Comparison of ENCODE assay signal across 9 cellular contexts in the genomic region with DNA sequence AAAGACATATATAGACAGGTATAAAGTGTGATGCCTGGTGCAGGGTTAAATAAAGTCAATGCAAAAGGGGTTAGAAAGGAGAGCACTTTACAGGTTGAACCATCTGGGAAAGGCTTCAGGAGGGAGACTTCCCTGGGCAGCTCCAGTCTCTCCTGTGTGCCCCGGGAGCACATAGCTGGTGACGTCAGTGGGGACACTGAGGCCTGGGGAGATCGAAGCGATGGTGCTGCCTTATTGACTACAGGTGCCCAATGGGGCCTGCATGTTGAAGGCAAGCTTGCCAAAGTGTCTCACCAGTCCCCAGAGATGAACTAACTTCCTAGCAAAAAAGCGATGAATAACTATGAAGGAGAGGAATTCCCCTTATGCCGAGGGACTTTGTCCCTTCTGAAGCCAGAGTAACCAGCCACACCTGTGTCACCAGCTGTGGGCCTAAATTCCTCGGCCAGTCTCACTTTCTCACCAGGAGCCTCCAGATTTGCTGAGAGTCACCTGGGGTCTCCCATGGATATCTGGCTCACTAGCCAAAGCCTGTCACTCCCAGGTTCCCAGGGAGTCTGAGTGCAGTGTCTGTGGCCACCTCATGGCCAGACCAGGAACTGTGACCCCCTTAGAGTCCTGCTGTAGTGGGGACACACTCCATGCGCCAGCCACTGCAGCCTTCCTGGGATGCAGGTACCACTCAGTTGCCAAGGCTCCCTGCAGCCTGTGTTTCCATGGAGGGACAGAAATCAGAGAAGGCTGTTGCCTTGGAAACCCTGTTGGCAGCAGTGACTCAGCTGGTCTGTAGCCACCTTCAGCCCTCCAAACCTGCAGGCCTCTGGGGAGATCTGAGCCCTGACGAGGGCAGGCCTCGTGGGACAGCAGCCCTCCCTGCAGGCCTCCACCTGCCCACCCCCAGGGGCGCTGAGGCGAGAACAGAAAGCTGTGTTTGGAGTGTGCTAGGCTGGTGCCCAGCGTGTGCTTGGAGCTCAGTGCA.
DNase-seq lines count a peak whose midpoint lies in the region; ATAC-seq and FAIRE-seq lines count a peak whose summit lies in the region.
"Had no signal": no experiment of that assay in that cellular context is flagged by ENCODE, and none has a peak within 500 bp of the region (broad histone marks: within the 10 kb centered on the region; RNA-seq: fewer than 3 reads in every experiment).

No MANE protein-coding gene starts in this region.

- H3K9me3 ChIP-seq in HAP-1: no peaks in the 10 kb centered on the region; the same call in 1 of the 2 replicates

- no peaks in the 10 kb centered on the region for H3K4me1 ChIP-seq in HAP-1

- in situ Hi-C loops in HAP-1 (cut with MboI; ENCODE audit: low sequenced_read_pairs): no loop called here

- ATAC-seq in HG02759 (IDR thresholded peaks at IDR 0.05; ENCODE audit: unreplicated experiment): peak; percentile 69
- ATAC-seq in left colon: peak; percentile 71

- H3K36me3 ChIP-seq in HAP-1 (replicated peaks): peaks cover 12% of the 10 kb centered on the region

- DNase-seq in DMS53 treated with DMSO at 0.1 percent for 48 hours (lab: John Stamatoyannopoulos, UW; ENCODE audit: unreplicated experiment): peak; percentile 9
- peak; percentile 18 for DNase-seq in RCC 7860 (ENCODE audit: low spot score)
- DNase-seq in left colon: peak in 1 of 2 donors; percentile 23
- DNase-seq in AG08396 (ENCODE audit: low spot score): no peak
- no peak for DNase-seq in Kasumi-1 (lab: John Stamatoyannopoulos, UW)
- no peak for DNase-seq in HAP-1 (ENCODE audit: low spot score in 2 of 2)
- no peak for DNase-seq in NCI-H510A treated with DMSO at 0.1 percent for 48 hours (lab: John Stamatoyannopoulos, UW)

- intact Hi-C loops in left colon (cut with DNase I, micrococcal nuclease): loop anchor here in 1 of 2 donors (10.0 kb wide), 1 partner anchor 133 kb away; a partner anchor contains a TSS

- no peaks in the 10 kb centered on the region for H3K27me3 ChIP-seq in HAP-1 (ENCODE audit: low read depth)

- no peak overlapping the region for H3K4me3 ChIP-seq in HAP-1

- no peak for FAIRE-seq in RCC 7860 (lab: Jason Lieb, UNC)
- FAIRE-seq: colon had no signal

Comparison
In these comparisons a context has a peak if more than half of its experiments do, and no peak if none do; other contexts are left out.
1. DNase-seq: peak in DMS53 treated with DMSO at 0.1 percent for 48 hours (single experiment) and RCC 7860 (single experiment); none in AG08396 (single experiment), Kasumi-1 (0 of 2), HAP-1 (0 of 2) and NCI-H510A treated with DMSO at 0.1 percent for 48 hours (single experiment).